Comparison of ENCODE assay signal across 26 cellular contexts in the genomic region with DNA sequence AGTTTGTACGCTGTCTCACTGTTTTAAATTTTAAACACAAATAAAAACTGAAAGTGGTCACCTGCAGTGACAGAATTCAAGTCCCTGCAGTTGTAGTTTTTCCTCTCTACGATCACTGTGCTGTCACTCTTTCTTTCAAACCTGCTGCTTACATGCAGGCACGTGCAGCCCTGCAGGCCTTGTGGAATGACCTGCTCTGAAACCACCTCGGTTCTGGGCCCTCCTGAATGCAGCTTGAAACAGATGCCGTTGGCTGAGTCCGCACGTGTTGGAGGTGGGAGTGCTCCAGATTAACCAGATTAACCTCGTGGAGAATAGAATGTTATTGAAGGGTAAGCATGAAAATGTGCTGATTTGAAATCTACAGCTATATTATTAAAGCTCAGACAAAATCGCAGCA.
"Had no signal": no experiment of that assay in that cellular context is flagged by ENCODE, and none has a peak within 500 bp of the region (broad histone marks: within the 10 kb centered on the region; RNA-seq: fewer than 3 reads in every experiment).

No MANE protein-coding gene starts in this region.

- H3K4me1 Mint-ChIP-seq: naive B cell, natural killer cell had no signal

- H3K27me3 ChIP-seq: pancreas, tibial artery had no signal

- H3K4me3 ChIP-seq: left ventricle myocardium inferior, lung, pancreas, prostate gland, sigmoid colon, spleen, suprapubic skin, thoracic aorta, tibial artery, upper lobe of right lung had no signal

- H3K9me3 Mint-ChIP-seq: mesothelial cell of epicardium; natural killer cell; nephron progenitor cell; stimulated activated effector memory CD8-positive, alpha-beta T cell treated with anti-CD3 and anti-CD28 coated beads, Interleukin-12 subunit alpha, Interleukin-12 subunit beta, amount 100 ng/mL, for 72 hours; stimulated activated naive CD8-positive, alpha-beta T cell treated with anti-CD3 and anti-CD28 coated beads, Interleukin-15, Interleukin-2, amounts not matched to agents 100 ng/mL and 50 ng/mL, for 24 hours had no signal

- H3K27ac Mint-ChIP-seq: mesothelial cell of epicardium; naive B cell; natural killer cell; nephron progenitor cell; stimulated activated effector memory CD8-positive, alpha-beta T cell treated with anti-CD3 and anti-CD28 coated beads, Interleukin-12 subunit alpha, Interleukin-12 subunit beta, amount 100 ng/mL, for 72 hours; stimulated activated naive CD8-positive, alpha-beta T cell treated with anti-CD3 and anti-CD28 coated beads, Interleukin-15, Interleukin-2, amounts not matched to agents 100 ng/mL and 50 ng/mL, for 24 hours had no signal

- DNase-seq: hippocampal formation; left ventricle myocardium inferior; mesendoderm; naive B cell; natural killer cell; nephron progenitor cell; nucleus accumbens; pancreas; posterior cingulate gyrus; retina; right cardiac atrium; sigmoid colon; small intestine; spleen; stimulated activated CD4-positive, alpha-beta T cell treated with anti-CD3 and anti-CD28 coated beads, Interleukin-4, amount 100 ng/mL, for 24 hours; stimulated activated naive CD4-positive, alpha-beta T cell; tibial artery; trophoblast cell; upper lobe of right lung had no signal

- H3K36me3 ChIP-seq: left ventricle myocardium inferior, pancreas, prostate gland, sigmoid colon, spleen, suprapubic skin, thoracic aorta, tibial artery, upper lobe of right lung had no signal

- H3K4me1 ChIP-seq: pancreas, prostate gland, upper lobe of right lung had no signal

- H3K4me3 Mint-ChIP-seq: mesothelial cell of epicardium; naive B cell; natural killer cell; nephron progenitor cell; stimulated activated effector memory CD8-positive, alpha-beta T cell treated with anti-CD3 and anti-CD28 coated beads, Interleukin-12 subunit alpha, Interleukin-12 subunit beta, amount 100 ng/mL, for 72 hours; stimulated activated naive CD8-positive, alpha-beta T cell treated with anti-CD3 and anti-CD28 coated beads, Interleukin-15, Interleukin-2, amounts not matched to agents 100 ng/mL and 50 ng/mL, for 24 hours had no signal

- H3K9me3 ChIP-seq: left ventricle myocardium inferior, pancreas, prostate gland, sigmoid colon, spleen, suprapubic skin, thoracic aorta, tibial artery, upper lobe of right lung had no signal

- H3K27ac ChIP-seq: left ventricle myocardium inferior, pancreas, prostate gland, sigmoid colon, spleen, suprapubic skin, thoracic aorta, tibial artery, upper lobe of right lung had no signal

- H3K36me3 Mint-ChIP-seq: mesothelial cell of epicardium; naive B cell; natural killer cell; stimulated activated effector memory CD8-positive, alpha-beta T cell treated with anti-CD3 and anti-CD28 coated beads, Interleukin-12 subunit alpha, Interleukin-12 subunit beta, amount 100 ng/mL, for 72 hours had no signal

- ATAC-seq: natural killer cell; pancreas; right cardiac atrium; stimulated activated effector memory CD8-positive, alpha-beta T cell treated with anti-CD3 and anti-CD28 coated beads, Interleukin-12 subunit alpha, Interleukin-12 subunit beta, amount 100 ng/mL, for 72 hours; upper lobe of right lung had no signal
